In the genomic region with DNA sequence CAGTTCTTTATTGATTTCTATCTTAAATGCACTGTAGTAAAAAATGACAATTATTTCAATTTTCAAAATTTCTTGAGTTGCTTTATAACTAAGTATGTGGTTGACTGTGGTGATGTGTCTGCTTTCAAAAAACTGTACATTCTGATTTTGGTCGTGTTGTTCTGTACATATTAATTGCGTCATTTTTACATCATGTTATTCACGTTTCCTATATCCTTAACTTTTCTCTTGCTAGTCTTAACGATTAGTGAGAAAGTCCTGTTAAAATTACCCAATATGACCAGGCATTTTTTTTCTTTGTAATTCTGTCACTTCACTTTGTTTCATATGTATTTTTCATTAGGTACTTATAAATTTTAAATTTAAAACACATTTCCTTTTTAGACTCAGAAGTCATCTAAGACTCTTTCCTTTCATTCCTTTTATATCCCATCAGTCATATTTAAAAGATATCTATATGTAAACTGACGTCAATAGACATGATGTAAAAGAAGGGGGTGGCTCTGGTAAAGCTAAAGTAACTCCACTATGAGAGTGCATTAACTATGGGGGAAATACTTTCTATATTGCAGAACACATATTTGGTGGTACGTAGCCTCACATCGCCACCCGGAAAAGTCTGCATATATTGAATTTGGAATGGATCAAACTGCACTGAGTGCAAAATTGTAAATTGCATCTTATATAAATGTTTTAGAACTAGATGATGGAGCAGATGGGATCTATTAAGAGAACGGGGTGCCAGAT, we compare ENCODE assay signal across 8 cellular contexts. TPM values are rescaled to one million over a fixed set of nuclear protein-coding genes. Genes with fewer than 3 reads are reported as not detected.
A peak's percentile ranks its signal among the peaks of the same experiment; 100 is the strongest.
DNase-seq lines count a peak whose midpoint lies in the region; TF ChIP-seq lines count a peak whose summit lies in the region.

No MANE protein-coding gene starts in this region.

- H3K9me3 ChIP-seq in HEK293 (ENCODE audit: control insufficient read depth, insufficient read depth, low read depth, low read length) (no peaks in the 10 kb centered on the region), ascending aorta (no peaks in the 10 kb centered on the region)

- peak overlapping the region; percentile 95 for H3K4me3 ChIP-seq in HEK293 (ENCODE audit: low read depth, low read length)
- H3K4me3 ChIP-seq in ascending aorta: peak overlapping the region; percentile 91 to 92
- H3K4me3 ChIP-seq in mesendoderm (ENCODE audit: low read length): no peak overlapping the region

- H3K27me3 ChIP-seq in ascending aorta: no peaks in the 10 kb centered on the region
- no peaks in the 10 kb centered on the region for H3K27me3 ChIP-seq in mesendoderm (ENCODE audit: insufficient read depth, low read length, poor library complexity)

- no peak overlapping the region for H3K18ac ChIP-seq in mesendoderm (ENCODE audit: low read length)

- no peak overlapping the region for H2AK5ac ChIP-seq in mesendoderm (ENCODE audit: low read length)

- intact Hi-C loops in ascending aorta (cut with DNase I): loop anchor here (2.0 kb wide), 2 partner anchors 757 to 1133 kb away; a partner anchor contains a TSS

- CTCF ChIA-PET in HEK293 (lab: Yijun Ruan, JAX): interaction anchor here (0.6 to 2.6 kb wide), 4 partner anchors 45 to 1006 kb away, joined by 3 to 11 read pairs (median 5); no protein-coding TSS in a partner anchor

- H3K56ac ChIP-seq in mesendoderm (ENCODE audit: low read length): no peak overlapping the region

- peak overlapping the region; percentile 96 for H3K27ac ChIP-seq in 22Rv1
- no peak overlapping the region for H3K27ac ChIP-seq in HEK293 (ENCODE audit: extremely low read depth, low read depth, low read length)
- H3K27ac ChIP-seq in ascending aorta: peak overlapping the region in 1 of 2 donors; percentile 91
- no peak overlapping the region for H3K27ac ChIP-seq in mesendoderm (ENCODE audit: low read depth, low read length)

- H2BK15ac ChIP-seq in mesendoderm (replicated peaks; ENCODE audit: low read depth): no peak overlapping the region

- POLR2A ChIA-PET in HEK293 (lab: Yijun Ruan, JAX): interaction anchor here (1.8 to 2.3 kb wide), 6 partner anchors 11 to 239 kb away, joined by 4 to 16 read pairs (median 10); a partner anchor contains a TSS

- H2BK5ac ChIP-seq in mesendoderm (ENCODE audit: low read length): no peak overlapping the region

- H3K79me2 ChIP-seq in mesendoderm (ENCODE audit: control insufficient read depth, insufficient read depth, low read length): peaks cover 2% of the 10 kb centered on the region

- no peak overlapping the region for H3K4ac ChIP-seq in mesendoderm (ENCODE audit: low read depth, low read length)

- H3K36me3 ChIP-seq in HEK293 (ENCODE audit: control insufficient read depth in 2 of 2, insufficient read depth in 1 of 2, low read length in 2 of 2): peaks cover 12 to 22% of the 10 kb centered on the region in 2 experiments
- peaks cover 8 to 10% of the 10 kb centered on the region in 2 donors for H3K36me3 ChIP-seq in ascending aorta
- H3K36me3 ChIP-seq in mesendoderm (ENCODE audit: control insufficient read depth, insufficient read depth, low read length): no peaks in the 10 kb centered on the region

- peak; percentile 0; the same call in 1 of the 2 replicates for TF ChIP-seq CTCF in 22Rv1 (IDR thresholded peaks at IDR 0.05)
- TF ChIP-seq CTCF in HEK293 (tag by site-specific recombination; IDR thresholded peaks at IDR 0.05): no peak
- no peak for TF ChIP-seq CTCF in ascending aorta (IDR thresholded peaks at IDR 0.05)

- H4K5ac ChIP-seq in mesendoderm (ENCODE audit: low read length): no peak overlapping the region

- no peak overlapping the region for H3K23ac ChIP-seq in mesendoderm (ENCODE audit: low read length)

- no peak overlapping the region for H3K4me2 ChIP-seq in mesendoderm (ENCODE audit: low read length)

- peak overlapping the region; percentile 9 for H3K9ac ChIP-seq in mesendoderm (ENCODE audit: low read length)

- H2BK120ac ChIP-seq in mesendoderm (ENCODE audit: low read depth, low read length): no peak overlapping the region

- WGBS in mesendoderm (ENCODE audit: extremely low coverage, insufficient coverage, low lambda C conversion rate): no CpG with 5 or more reads among the region's 9 CpGs

- H4K8ac ChIP-seq in mesendoderm (ENCODE audit: low read depth, low read length): no peak overlapping the region

- H3K4me1 ChIP-seq in HEK293 (ENCODE audit: control insufficient read depth, insufficient read depth, low read length): no peaks in the 10 kb centered on the region
- H3K4me1 ChIP-seq in ascending aorta: peaks cover 3 to 15% of the 10 kb centered on the region in 2 donors
- H3K4me1 ChIP-seq in mesendoderm (ENCODE audit: control insufficient read depth, low read depth, low read length): no peaks in the 10 kb centered on the region

- no peak for DNase-seq in ascending aorta (ENCODE audit: low spot score in 2 of 2)
- DNase-seq in mesendoderm: no peak
- no peak for DNase-seq in HPDE6-E6E7 (ENCODE audit: extremely low spot score)
- no peak for DNase-seq in DMS153 treated with DMSO at 0.1 percent for 48 hours (lab: John Stamatoyannopoulos, UW; ENCODE audit: unreplicated experiment)
- DNase-seq in HuH-7 (ENCODE audit: low spot score): no peak
- DNase-seq in NCI-H146 treated with DMSO at 0.1 percent for 48 hours (lab: John Stamatoyannopoulos, UW; ENCODE audit: unreplicated experiment): no peak

- peaks cover 4% of the 10 kb centered on the region for H3K79me1 ChIP-seq in mesendoderm (ENCODE audit: low read length)

TF ChIP-seq in HEK293, 187 proteins besides CTCF, POLR2A, EP300 and RAD21:
- no peak for TF ChIP-seq ZNF114 (tag by site-specific recombination; IDR thresholded peaks at IDR 0.05)
- TF ChIP-seq ZNF174 (tag by site-specific recombination; IDR thresholded peaks at IDR 0.05): no peak
- no peak for TF ChIP-seq ZNF560 (tag by site-specific recombination; IDR thresholded peaks at IDR 0.05; ENCODE audit: borderline replicate concordance)
- TF ChIP-seq ZNF37A (tag by site-specific recombination; IDR thresholded peaks at IDR 0.05): no peak
- TF ChIP-seq, protein P1, sequence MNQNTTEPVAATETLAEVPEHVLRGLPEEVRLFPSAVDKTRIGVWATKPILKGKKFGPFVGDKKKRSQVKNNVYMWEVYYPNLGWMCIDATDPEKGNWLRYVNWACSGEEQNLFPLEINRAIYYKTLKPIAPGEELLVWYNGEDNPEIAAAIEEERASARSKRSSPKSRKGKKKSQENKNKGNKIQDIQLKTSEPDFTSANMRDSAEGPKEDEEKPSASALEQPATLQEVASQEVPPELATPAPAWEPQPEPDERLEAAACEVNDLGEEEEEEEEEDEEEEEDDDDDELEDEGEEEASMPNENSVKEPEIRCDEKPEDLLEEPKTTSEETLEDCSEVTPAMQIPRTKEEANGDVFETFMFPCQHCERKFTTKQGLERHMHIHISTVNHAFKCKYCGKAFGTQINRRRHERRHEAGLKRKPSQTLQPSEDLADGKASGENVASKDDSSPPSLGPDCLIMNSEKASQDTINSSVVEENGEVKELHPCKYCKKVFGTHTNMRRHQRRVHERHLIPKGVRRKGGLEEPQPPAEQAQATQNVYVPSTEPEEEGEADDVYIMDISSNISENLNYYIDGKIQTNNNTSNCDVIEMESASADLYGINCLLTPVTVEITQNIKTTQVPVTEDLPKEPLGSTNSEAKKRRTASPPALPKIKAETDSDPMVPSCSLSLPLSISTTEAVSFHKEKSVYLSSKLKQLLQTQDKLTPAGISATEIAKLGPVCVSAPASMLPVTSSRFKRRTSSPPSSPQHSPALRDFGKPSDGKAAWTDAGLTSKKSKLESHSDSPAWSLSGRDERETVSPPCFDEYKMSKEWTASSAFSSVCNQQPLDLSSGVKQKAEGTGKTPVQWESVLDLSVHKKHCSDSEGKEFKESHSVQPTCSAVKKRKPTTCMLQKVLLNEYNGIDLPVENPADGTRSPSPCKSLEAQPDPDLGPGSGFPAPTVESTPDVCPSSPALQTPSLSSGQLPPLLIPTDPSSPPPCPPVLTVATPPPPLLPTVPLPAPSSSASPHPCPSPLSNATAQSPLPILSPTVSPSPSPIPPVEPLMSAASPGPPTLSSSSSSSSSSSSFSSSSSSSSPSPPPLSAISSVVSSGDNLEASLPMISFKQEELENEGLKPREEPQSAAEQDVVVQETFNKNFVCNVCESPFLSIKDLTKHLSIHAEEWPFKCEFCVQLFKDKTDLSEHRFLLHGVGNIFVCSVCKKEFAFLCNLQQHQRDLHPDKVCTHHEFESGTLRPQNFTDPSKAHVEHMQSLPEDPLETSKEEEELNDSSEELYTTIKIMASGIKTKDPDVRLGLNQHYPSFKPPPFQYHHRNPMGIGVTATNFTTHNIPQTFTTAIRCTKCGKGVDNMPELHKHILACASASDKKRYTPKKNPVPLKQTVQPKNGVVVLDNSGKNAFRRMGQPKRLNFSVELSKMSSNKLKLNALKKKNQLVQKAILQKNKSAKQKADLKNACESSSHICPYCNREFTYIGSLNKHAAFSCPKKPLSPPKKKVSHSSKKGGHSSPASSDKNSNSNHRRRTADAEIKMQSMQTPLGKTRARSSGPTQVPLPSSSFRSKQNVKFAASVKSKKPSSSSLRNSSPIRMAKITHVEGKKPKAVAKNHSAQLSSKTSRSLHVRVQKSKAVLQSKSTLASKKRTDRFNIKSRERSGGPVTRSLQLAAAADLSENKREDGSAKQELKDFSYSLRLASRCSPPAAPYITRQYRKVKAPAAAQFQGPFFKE (tag by site-specific recombination; IDR thresholded peaks at IDR 0.05; ENCODE audit: borderline replicate concordance): no peak

RNA-seq across cellular contexts. Expression of a gene that starts 1.1 kb away (rescaled TPM):
- total RNA-seq in ascending aorta: not detected
- 59.5 TPM for polyA plus RNA-seq in mesendoderm (2013, experiment 1 of 2)
- 58.5 TPM for polyA plus RNA-seq in mesendoderm (2013, experiment 2 of 2)
